ENCODE assay signal across 18 cellular contexts in the genomic region with DNA sequence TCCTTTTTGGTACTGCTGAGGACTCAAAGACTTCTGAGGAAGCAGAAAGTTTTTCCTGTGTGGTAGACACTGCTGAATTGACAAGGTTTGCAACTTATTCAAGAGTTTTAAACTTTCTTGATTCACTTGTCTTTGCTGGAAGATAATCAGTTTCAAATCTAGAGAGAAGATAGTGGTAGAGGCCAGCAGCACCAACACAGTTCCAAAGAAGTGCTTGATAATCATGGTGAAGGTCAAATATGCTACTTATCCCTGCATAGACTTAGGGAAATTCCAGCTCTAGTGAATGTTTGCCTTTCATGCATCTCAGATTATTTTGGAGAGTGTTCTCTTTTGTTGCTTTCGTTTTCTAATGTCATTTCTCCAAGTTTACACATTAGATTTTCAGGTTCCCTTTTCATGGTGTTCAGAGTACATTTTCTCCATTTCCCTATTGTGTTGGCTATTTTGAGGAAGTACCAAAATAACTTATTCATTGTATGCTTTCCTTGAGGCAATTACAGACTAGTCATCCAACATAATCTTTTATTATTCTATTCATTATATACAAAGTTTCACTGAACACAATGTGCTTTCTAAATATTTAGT. TPM values are rescaled to one million over a fixed set of nuclear protein-coding genes. Genes with fewer than 3 reads are reported as not detected.
DNase-seq lines count a peak whose midpoint lies in the region; ATAC-seq and TF ChIP-seq lines count a peak whose summit lies in the region.
"Had no signal": no experiment of that assay in that cellular context is flagged by ENCODE, and none has a peak within 500 bp of the region (broad histone marks: within the 10 kb centered on the region; RNA-seq: fewer than 3 reads in every experiment).

No MANE protein-coding gene starts in this region.

- H3K4me1 Mint-ChIP-seq in activated naive CD8-positive, alpha-beta T cell treated with anti-CD3 and anti-CD28 coated beads, Interleukin-2, amount 50 U/mL, for 24 hours = peaks cover 9% of the 10 kb centered on the region
- H3K4me1 Mint-ChIP-seq: GM23338 had no signal

- H3K36me3 Mint-ChIP-seq in activated naive CD8-positive, alpha-beta T cell treated with anti-CD3 and anti-CD28 coated beads, Interleukin-2, amount 50 U/mL, for 24 hours (ENCODE audit: low read depth) = no peaks in the 10 kb centered on the region

- ATAC-seq in GM18870 (IDR thresholded peaks at IDR 0.05; ENCODE audit: unreplicated experiment) = peak; percentile 43
- ATAC-seq in activated naive CD8-positive, alpha-beta T cell treated with anti-CD3 and anti-CD28 coated beads, Interleukin-2, amount 50 U/mL, for 24 hours = no peak
- ATAC-seq: GM23338, K562 had no signal

- H3K27me3 Mint-ChIP-seq in activated naive CD8-positive, alpha-beta T cell treated with anti-CD3 and anti-CD28 coated beads, Interleukin-2, amount 50 U/mL, for 24 hours = peaks cover 2% of the 10 kb centered on the region

- H3K4me3 ChIP-seq in adipocyte (ENCODE audit: low read length) = no peak overlapping the region
- no peak overlapping the region for H3K4me3 ChIP-seq in neutrophil (ENCODE audit: low read depth in 1 of 2, low read length in 1 of 2)
- no peak overlapping the region for H3K4me3 ChIP-seq in MG63
- H3K4me3 ChIP-seq: GM23338, K562, right atrium auricular region had no signal

- no peaks in the 10 kb centered on the region for H3K9me3 ChIP-seq in adipocyte (ENCODE audit: control insufficient read depth, low read length)
- H3K9me3 ChIP-seq in neutrophil = no peaks in the 10 kb centered on the region
- H3K9me3 ChIP-seq in MG63 = peaks cover 13% of the 10 kb centered on the region
- H3K9me3 ChIP-seq: right atrium auricular region, SK-N-SH had no signal

- no peak overlapping the region for H3K4me3 Mint-ChIP-seq in activated naive CD8-positive, alpha-beta T cell treated with anti-CD3 and anti-CD28 coated beads, Interleukin-2, amount 50 U/mL, for 24 hours
- H3K4me3 Mint-ChIP-seq: GM23338 had no signal

- DNase-seq in KBM-7 (peak; percentile 75), adipocyte (ENCODE audit: low read depth) (peak; percentile 18), mucosa of gallbladder (ENCODE audit: low spot score) (no peak), NCI-H2227 (lab: John Stamatoyannopoulos, UW; ENCODE audit: unreplicated experiment) (no peak), MG63 (no peak)
- no peak for DNase-seq in activated naive CD8-positive, alpha-beta T cell treated with anti-CD3 and anti-CD28 coated beads, Interleukin-2, amount 50 U/mL, for 24 hours
- DNase-seq: activated CD4-positive, alpha-beta T cell treated with anti-CD3 and anti-CD28 coated beads, Interleukin-2, amount 50 U/mL, for 1 hour; DMS 273 treated with DMSO at 0.1 percent for 48 hours; mammary epithelial cell; NCI-H1436; NCI-H345; SK-N-SH had no signal

- H3K27me3 ChIP-seq in adipocyte (replicated peaks; ENCODE audit: control insufficient read depth, insufficient read depth, low read length) (no peaks in the 10 kb centered on the region), neutrophil (no peaks in the 10 kb centered on the region), MG63 (no peaks in the 10 kb centered on the region)
- H3K27me3 ChIP-seq: right atrium auricular region had no signal

- TF ChIP-seq CTCF in neutrophil (IDR thresholded peaks at IDR 0.05) = no peak

- no peak overlapping the region for H3K9ac ChIP-seq in adipocyte (ENCODE audit: low read length)
- H3K9ac ChIP-seq: SK-N-SH had no signal

- H3K36me3 ChIP-seq in adipocyte (ENCODE audit: control insufficient read depth, insufficient read depth, low read length, severe bottlenecking) (peaks cover 3% of the 10 kb centered on the region), neutrophil (no peaks in the 10 kb centered on the region), MG63 (peaks cover 79% of the 10 kb centered on the region)
- H3K36me3 ChIP-seq: right atrium auricular region had no signal

- no peak overlapping the region for H3K27ac Mint-ChIP-seq in activated naive CD8-positive, alpha-beta T cell treated with anti-CD3 and anti-CD28 coated beads, Interleukin-2, amount 50 U/mL, for 24 hours
- H3K27ac Mint-ChIP-seq: GM23338 had no signal

- peak overlapping the region; percentile 67 for H3K27ac ChIP-seq in neutrophil
- H3K27ac ChIP-seq: right atrium auricular region had no signal

- in situ Hi-C loops in KBM-7 (cut with MboI; ENCODE audit: low pct_unique_long_range_greater_than_20kb, low sequenced_read_pairs) = no loop called here

- H3K4me1 ChIP-seq in adipocyte (ENCODE audit: control insufficient read depth, insufficient read depth, low read length) (no peaks in the 10 kb centered on the region), neutrophil (ENCODE audit: control insufficient read depth in 1 of 2, insufficient read depth in 1 of 2, low read depth in 1 of 2, low read length in 1 of 2) (peaks cover 5 to 11% of the 10 kb centered on the region in 2 experiments)
- H3K4me1 ChIP-seq: right atrium auricular region had no signal

- H3K9me3 Mint-ChIP-seq in activated naive CD8-positive, alpha-beta T cell treated with anti-CD3 and anti-CD28 coated beads, Interleukin-2, amount 50 U/mL, for 24 hours = no peaks in the 10 kb centered on the region
- H3K9me3 Mint-ChIP-seq: GM23338 had no signal

RNA-seq across cellular contexts. Expression of a gene that starts 0.5 kb away (rescaled TPM):
- 0.23 TPM for total RNA-seq in mucosa of gallbladder
- 0.92 TPM in 1 of 2 replicates, not detected in the other for total RNA-seq in MG63 (2014; rRNA removed; shearing (Covaris generic); ENCODE audit: low replicate concordance)
- total RNA-seq: K562, right atrium auricular region had no signal

RNA-seq across cellular contexts. Expression of a gene that starts 41.3 kb away (rescaled TPM):
- total RNA-seq in mucosa of gallbladder = not detected
- not detected in 2 replicates for total RNA-seq in MG63 (2014; rRNA removed; shearing (Covaris generic); ENCODE audit: low replicate concordance)
- total RNA-seq: fibroblast of villous mesenchyme, GM23338, K562, mammary epithelial cell, right atrium auricular region had no signal

Comparison
In these comparisons a context has a peak if more than half of its experiments do, and no peak if none do; other contexts are left out.
1. DNase-seq: peak in KBM-7 (single experiment) and adipocyte (single experiment); none in activated naive CD8-positive, alpha-beta T cell treated with anti-CD3 and anti-CD28 coated beads, Interleukin-2, amount 50 U/mL, for 24 hours (single experiment), mucosa of gallbladder (single experiment), NCI-H2227 (single experiment) and MG63 (single experiment).